ENCODE assay signal across 25 cellular contexts in the genomic region with DNA sequence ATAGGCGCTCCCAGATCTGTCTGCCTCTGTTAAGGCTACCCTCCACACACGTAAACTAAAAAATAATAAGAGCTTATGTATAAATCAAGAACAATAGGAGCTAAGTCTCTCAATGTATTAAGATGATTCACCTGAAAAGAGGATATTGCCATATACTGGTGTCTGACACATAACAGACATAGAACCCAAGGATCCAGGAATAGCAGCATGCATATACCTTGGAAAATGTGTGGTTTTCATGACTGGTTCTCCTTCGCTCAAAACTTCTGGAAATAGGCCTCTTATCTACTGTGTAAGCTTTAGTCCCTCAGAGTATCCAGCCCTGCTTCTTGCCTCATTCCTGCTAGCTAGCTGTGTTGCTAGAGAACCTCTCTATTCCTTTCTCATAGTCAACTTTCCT.
"Had no signal": no experiment of that assay in that cellular context is flagged by ENCODE, and none has a peak within 500 bp of the region (broad histone marks: within the 10 kb centered on the region; RNA-seq: fewer than 3 reads in every experiment).

No MANE protein-coding gene starts in this region.

- H3K9me3 ChIP-seq: esophagus squamous epithelium, gastrocnemius medialis, heart right ventricle, left lung, lower lobe of right lung, mucosa of descending colon had no signal

- H3K27ac Mint-ChIP-seq: mesothelial cell of epicardium; naive thymus-derived CD4-positive, alpha-beta T cell; natural killer cell had no signal

- H3K4me3 Mint-ChIP-seq: mesothelial cell of epicardium; naive thymus-derived CD4-positive, alpha-beta T cell; natural killer cell had no signal

- H3K27me3 ChIP-seq: esophagus squamous epithelium, gastrocnemius medialis, heart right ventricle, left lung had no signal

- H3K27me3 Mint-ChIP-seq: naive thymus-derived CD4-positive, alpha-beta T cell had no signal

- H3K4me1 ChIP-seq: esophagus squamous epithelium, gastrocnemius medialis, heart right ventricle, left lung, lower lobe of right lung had no signal

- H3K4me3 ChIP-seq: coronary artery, dorsolateral prefrontal cortex, esophagus squamous epithelium, gastrocnemius medialis, heart right ventricle, left lung, lower lobe of right lung, mucosa of descending colon had no signal

- H3K36me3 Mint-ChIP-seq: mesothelial cell of epicardium; naive thymus-derived CD4-positive, alpha-beta T cell; natural killer cell had no signal

- H3K36me3 ChIP-seq: esophagus squamous epithelium, gastrocnemius medialis, heart right ventricle, left lung, lower lobe of right lung had no signal

- ATAC-seq: esophagus mucosa; gastrocnemius medialis; heart right ventricle; left cardiac atrium; left lung; left ventricle myocardium superior; lower lobe of right lung; mucosa of descending colon; naive thymus-derived CD4-positive, alpha-beta T cell; natural killer cell had no signal

- H3K4me1 Mint-ChIP-seq: mesothelial cell of epicardium; naive thymus-derived CD4-positive, alpha-beta T cell; natural killer cell had no signal

- H3K27ac ChIP-seq: coronary artery, dorsolateral prefrontal cortex, epithelial cell of prostate, esophagus squamous epithelium, gastrocnemius medialis, heart right ventricle, left lung, lower lobe of right lung had no signal

- DNase-seq: dermis blood vessel endothelial cell; dorsolateral prefrontal cortex; effector CD4-positive, alpha-beta T cell; effector memory CD4-positive, alpha-beta T cell; erythroblast; esophagus squamous epithelium; foreskin fibroblast; foreskin melanocyte; gastrocnemius medialis; glutamatergic neuron; head of caudate nucleus; heart right ventricle; hippocampal formation; left cardiac atrium; left lung; left ventricle myocardium superior; lower lobe of right lung; mesenchymal stem cell; mucosa of descending colon; naive thymus-derived CD4-positive, alpha-beta T cell; natural killer cell had no signal
